1 cellular context compared by ENCODE assay signal in genomic region chr7:128739048-128739962, GRCh38.
TF ChIP-seq lines count a peak whose summit lies in the region.

CALU (plus strand) TSS chr7:128739359; CDS start chr7:128748584, 9,225 bp downstream.

TF ChIP-seq in HEK293, 187 proteins besides CTCF, POLR2A, EP300 and RAD21 (continued from another document and continues in another):
- TF ChIP-seq GLI4 (tag by site-specific recombination; IDR thresholded peaks at IDR 0.05) (0 out of 2 replicates have a peak, but pooled peaks have one; percentile 30), ZNF433 (tag by site-specific recombination; IDR thresholded peaks at IDR 0.05; ENCODE audit: low read depth) (no peak), ZNF24 (tag by site-specific recombination; IDR thresholded peaks at IDR 0.05) (peak; percentile 39; the same call in 1 of the 2 replicates), PRDM10 (tag by site-specific recombination; IDR thresholded peaks at IDR 0.05) (peak; percentile 99), SP2 (tag by site-specific recombination; IDR thresholded peaks at IDR 0.05) (peak; percentile 99), ZNF19 (tag by site-specific recombination; IDR thresholded peaks at IDR 0.05; ENCODE audit: low read depth) (no peak), ZNF335 (tag by site-specific recombination; conservative IDR thresholded peaks at IDR 0.05) (peak; percentile 82), ZNF157 (tag by site-specific recombination; IDR thresholded peaks at IDR 0.05) (no peak), ZNF785 (tag by site-specific recombination; IDR thresholded peaks at IDR 0.05) (no peak), SP7 (tag by site-specific recombination; IDR thresholded peaks at IDR 0.05) (peak; percentile 61), ZBTB20 (tag by site-specific recombination; IDR thresholded peaks at IDR 0.05) (peak; percentile 96), ZNF169 (tag by site-specific recombination; IDR thresholded peaks at IDR 0.05) (no peak), ZNF280D (tag by site-specific recombination; IDR thresholded peaks at IDR 0.05) (no peak), EGR2 (tag by site-specific recombination; IDR thresholded peaks at IDR 0.05; ENCODE audit: low read depth) (peak; percentile 76), ZNF558 (tag by site-specific recombination; IDR thresholded peaks at IDR 0.05) (no peak), ZNF580 (tag by site-specific recombination; IDR thresholded peaks at IDR 0.05) (peak; percentile 64; the same call in 1 of the 2 replicates), FEZF1 (tag by site-specific recombination; IDR thresholded peaks at IDR 0.05) (no peak), ZNF521 (tag by site-specific recombination; IDR thresholded peaks at IDR 0.05) (no peak), ZBTB49 (tag by site-specific recombination; IDR thresholded peaks at IDR 0.05; ENCODE audit: low read depth) (no peak), HOXC10 (CRISPR knock-in tag; IDR thresholded peaks at IDR 0.05) (no peak), KLF7 (tag by site-specific recombination; IDR thresholded peaks at IDR 0.05; ENCODE audit: borderline replicate concordance) (peak; percentile 12; the same call in 1 of the 2 replicates), ZNF398 (tag by site-specific recombination; IDR thresholded peaks at IDR 0.05) (no peak), ZNF843 (tag by site-specific recombination; IDR thresholded peaks at IDR 0.05) (0 out of 2 replicates have a peak, but pooled peaks have one; percentile 21), ZNF76 (tag by site-specific recombination; IDR thresholded peaks at IDR 0.05; ENCODE audit: borderline replicate concordance, low read depth) (peak; percentile 59), ZNF366 (tag by site-specific recombination; conservative IDR thresholded peaks at IDR 0.05) (no peak), ZNF175 (tag by site-specific recombination; IDR thresholded peaks at IDR 0.05) (no peak), ZNF341 (tag by site-specific recombination; IDR thresholded peaks at IDR 0.05; ENCODE audit: low read depth) (peak; percentile 23; the same call in 1 of the 2 replicates), ZNF747 (tag by site-specific recombination; IDR thresholded peaks at IDR 0.05) (no peak), ZBTB11 (tag by site-specific recombination; conservative IDR thresholded peaks at IDR 0.05; ENCODE audit: low read depth) (peak; percentile 66), ZNF776 (tag by site-specific recombination; IDR thresholded peaks at IDR 0.05; ENCODE audit: borderline replicate concordance) (no peak), GLIS1 (tag by site-specific recombination; IDR thresholded peaks at IDR 0.05) (peak; percentile 53; the same call in 1 of the 2 replicates), PATZ1 (tag by site-specific recombination; IDR thresholded peaks at IDR 0.05) (peak; percentile 89), ZXDB (tag by site-specific recombination; IDR thresholded peaks at IDR 0.05) (peak; percentile 81; the same call in 1 of the 2 replicates), ZNF121 (tag by site-specific recombination; IDR thresholded peaks at IDR 0.05) (0 out of 2 replicates have a peak, but pooled peaks have one; percentile 10), ZNF10 (tag by site-specific recombination; IDR thresholded peaks at IDR 0.05) (peak; percentile 39; the same call in 1 of the 2 replicates), ZNF529 (tag by site-specific recombination; IDR thresholded peaks at IDR 0.05; ENCODE audit: insufficient replicate concordance) (no peak), ZNF610 (tag by site-specific recombination; IDR thresholded peaks at IDR 0.05; ENCODE audit: borderline replicate concordance) (peak; percentile 86), MEIS1 (CRISPR knock-in tag; IDR thresholded peaks at IDR 0.05; ENCODE audit: borderline replicate concordance) (no peak), ELK4 (IDR thresholded peaks at IDR 0.05; ENCODE audit: borderline replicate concordance, low read depth, low read length) (peak; percentile 76; the same call in 1 of the 2 replicates), ZNF23 (tag by site-specific recombination; IDR thresholded peaks at IDR 0.05; ENCODE audit: borderline replicate concordance) (no peak), IKZF3 (tag by site-specific recombination; IDR thresholded peaks at IDR 0.05) (peak; percentile 98), ZBTB8A (tag by site-specific recombination; IDR thresholded peaks at IDR 0.05) (peak; percentile 79), KLF1 (tag by site-specific recombination; IDR thresholded peaks at IDR 0.05) (0 out of 2 replicates have a peak, but pooled peaks have one; percentile 30), SP3 (tag by site-specific recombination; IDR thresholded peaks at IDR 0.05) (peak; percentile 88)
